ENCODE assay signal across 9 cellular contexts in the genomic region with DNA sequence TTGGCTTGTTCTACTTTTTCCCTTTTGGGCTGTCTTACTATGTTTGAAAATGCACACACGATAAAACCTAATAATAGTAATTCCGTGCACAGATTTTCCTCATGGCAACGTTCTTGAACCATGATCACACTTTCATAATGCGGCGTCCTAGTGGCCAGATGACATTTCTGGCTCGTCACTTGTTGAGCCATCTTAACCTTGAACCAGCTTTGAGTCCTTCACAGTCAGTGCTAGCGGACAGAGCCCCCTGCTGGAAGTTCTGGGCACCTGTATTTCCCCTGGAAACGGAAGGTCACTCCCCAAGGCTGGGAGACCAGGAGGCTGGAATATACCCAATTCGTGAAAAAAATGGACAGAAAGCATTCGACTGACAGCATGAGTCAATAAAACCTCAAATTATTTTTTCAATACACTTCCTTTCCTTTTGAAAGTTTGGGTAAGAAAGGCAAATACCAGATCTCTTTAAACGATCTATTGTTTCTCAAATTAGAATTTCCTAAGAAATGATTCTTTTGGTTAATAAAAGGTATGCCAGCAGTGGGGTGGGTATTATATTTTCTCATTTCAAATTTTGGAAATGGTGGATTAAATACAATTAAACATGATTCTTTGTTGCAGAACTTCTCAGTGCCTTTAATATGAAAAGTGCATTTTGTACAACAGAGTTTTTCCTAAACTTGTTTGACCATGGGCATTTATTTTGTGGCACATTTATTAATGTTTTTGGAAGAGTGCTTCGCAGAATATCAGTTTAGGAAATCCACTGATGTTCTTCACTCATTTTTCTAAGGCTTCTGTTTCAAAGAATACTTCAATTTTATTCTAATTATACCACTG.
DNase-seq lines count a peak whose midpoint lies in the region; ATAC-seq and TF ChIP-seq lines count a peak whose summit lies in the region.
"Had no signal": no experiment of that assay in that cellular context is flagged by ENCODE, and none has a peak within 500 bp of the region (broad histone marks: within the 10 kb centered on the region; RNA-seq: fewer than 3 reads in every experiment).

No MANE protein-coding gene starts in this region.

- intact Hi-C loops in activated CD4-positive, alpha-beta T cell treated with anti-CD3 and anti-CD28 coated beads, Interleukin-2, amount 10 ng/mL, durations not matched to agents 24 days and 14 days (cut with micrococcal nuclease) = loop anchor here (2.0 to 10.0 kb wide), 3 partner anchors 372 to 784 kb away; no protein-coding TSS in a partner anchor

- ATAC-seq in GM18909 (IDR thresholded peaks at IDR 0.05; ENCODE audit: poor library complexity, unreplicated experiment) = peak; percentile 98
- peak; percentile 91 for ATAC-seq in HG03108 (IDR thresholded peaks at IDR 0.05; ENCODE audit: unreplicated experiment)

- no peaks in the 10 kb centered on the region for H3K9me3 ChIP-seq in BE2C

- no peaks in the 10 kb centered on the region for H3K9me3 Mint-ChIP-seq in activated CD4-positive, alpha-beta T cell treated with anti-CD3 and anti-CD28 coated beads, Interleukin-2, amount 10 ng/mL, durations not matched to agents 24 days and 14 days
- H3K9me3 Mint-ChIP-seq: T-helper 1 cell treated with Interleukin-12 subunit alpha and Interleukin-12 subunit beta and Interleukin-4 antibody, amounts not matched to agents 30 μg/mL and 1 μg/mL, for 36 hours had no signal

- H3K36me3 ChIP-seq in BE2C = no peaks in the 10 kb centered on the region

- H3K4me1 ChIP-seq in BE2C = peaks cover 5% of the 10 kb centered on the region; the same call in 1 of the 2 replicates

- H3K27me3 ChIP-seq in BE2C = no peaks in the 10 kb centered on the region

- H3K27me3 Mint-ChIP-seq in activated CD4-positive, alpha-beta T cell treated with anti-CD3 and anti-CD28 coated beads, Interleukin-2, amount 10 ng/mL, durations not matched to agents 24 days and 14 days = peaks cover 23% of the 10 kb centered on the region

- H3K4me3 ChIP-seq in BE2C (ENCODE audit: low read depth, low read length) = no peak overlapping the region

- no peaks in the 10 kb centered on the region for H3K4me1 Mint-ChIP-seq in activated CD4-positive, alpha-beta T cell treated with anti-CD3 and anti-CD28 coated beads, Interleukin-2, amount 10 ng/mL, durations not matched to agents 24 days and 14 days

- peak; percentile 99 for TF ChIP-seq CTCF in BE2C (IDR thresholded peaks at IDR 0.05; ENCODE audit: low read depth, low read length)

- no peak overlapping the region for H3K27ac Mint-ChIP-seq in activated CD4-positive, alpha-beta T cell treated with anti-CD3 and anti-CD28 coated beads, Interleukin-2, amount 10 ng/mL, durations not matched to agents 24 days and 14 days
- H3K27ac Mint-ChIP-seq: T-helper 1 cell treated with Interleukin-12 subunit alpha and Interleukin-12 subunit beta and Interleukin-4 antibody, amounts not matched to agents 30 μg/mL and 1 μg/mL, for 36 hours had no signal

- no peaks in the 10 kb centered on the region for H3K36me3 Mint-ChIP-seq in activated CD4-positive, alpha-beta T cell treated with anti-CD3 and anti-CD28 coated beads, Interleukin-2, amount 10 ng/mL, durations not matched to agents 24 days and 14 days (ENCODE audit: low read depth)

- no peak overlapping the region for H3K4me3 Mint-ChIP-seq in activated CD4-positive, alpha-beta T cell treated with anti-CD3 and anti-CD28 coated beads, Interleukin-2, amount 10 ng/mL, durations not matched to agents 24 days and 14 days
- H3K4me3 Mint-ChIP-seq: T-helper 1 cell treated with Interleukin-12 subunit alpha and Interleukin-12 subunit beta and Interleukin-4 antibody, amounts not matched to agents 30 μg/mL and 1 μg/mL, for 36 hours had no signal

- DNase-seq in BE2C = peak; percentile 81
- DNase-seq in NCI-H524 treated with DMSO at 0.1 percent for 48 hours (lab: John Stamatoyannopoulos, UW) = peak; percentile 55
- peak; percentile 87 for DNase-seq in activated CD4-positive, alpha-beta T cell treated with anti-CD3 and anti-CD28 coated beads, Interleukin-2, amount 10 ng/mL, durations not matched to agents 24 days and 14 days
- peak; percentile 77 to 79 for DNase-seq in dermis microvascular lymphatic vessel endothelial cell (ENCODE audit: low read depth in 2 of 2)
- peak; percentile 77 to 84 for DNase-seq in lung microvascular endothelial cell (ENCODE audit: low read depth in 2 of 2)
- DNase-seq in stimulated activated CD8-positive, alpha-beta memory T cell treated with anti-CD3 and anti-CD28 coated beads, Interleukin-2, amount 100 ng/mL, for 48 hours (ENCODE audit: low read depth in 2 of 2) = peak; percentile 23 to 45

Comparison
In these comparisons a context has a peak if more than half of its experiments do, and no peak if none do; other contexts are left out.
1. DNase-seq: peak in every context shown above with its lines; median percentile 87 in activated CD4-positive, alpha-beta T cell treated with anti-CD3 and anti-CD28 coated beads, Interleukin-2, amount 10 ng/mL, durations not matched to agents 24 days and 14 days; 81 in BE2C; 80 in lung microvascular endothelial cell; 78 in dermis microvascular lymphatic vessel endothelial cell; 55 in NCI-H524 treated with DMSO at 0.1 percent for 48 hours; 34 in stimulated activated CD8-positive, alpha-beta memory T cell treated with anti-CD3 and anti-CD28 coated beads, Interleukin-2, amount 100 ng/mL, for 48 hours.